Comparison of ENCODE assay signal across 1 cellular context in the genomic region with DNA sequence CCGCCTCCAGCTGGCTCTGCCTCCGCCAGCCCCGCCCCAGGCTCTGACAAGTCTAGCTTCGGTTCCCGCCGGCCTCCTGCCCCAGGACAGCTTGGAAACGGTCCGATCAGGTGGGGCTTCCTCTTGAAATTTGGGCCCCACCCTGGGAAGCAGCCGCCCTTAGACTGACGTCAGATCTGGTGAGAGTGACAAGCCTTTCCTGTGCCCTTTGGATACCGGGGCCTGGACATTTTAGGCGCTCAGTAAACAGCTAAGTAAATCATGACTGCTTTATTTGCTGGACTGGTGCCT.
A peak's percentile ranks its signal among the peaks of the same experiment; 100 is the strongest.
TF ChIP-seq lines count a peak whose summit lies in the region.

No MANE protein-coding gene starts in this region.

TF ChIP-seq in K562, 482 proteins besides CTCF, POLR2A, EP300 and RAD21 (continues in another document):
- peak; percentile 32 for TF ChIP-seq TBP (optimal IDR thresholded peaks at IDR 0.05; ENCODE audit: low read depth, low read length)
- TF ChIP-seq RCOR1 (IDR thresholded peaks at IDR 0.05; ENCODE audit: borderline replicate concordance in 1 of 2, low read depth in 2 of 2, low read length in 2 of 2): peak in 1 of 2 experiments; percentile 50; a peak in 1 of 4 replicates
- peak; percentile 76; the same call in 1 of the 2 replicates for TF ChIP-seq LCOR (CRISPR knock-in tag; IDR thresholded peaks at IDR 0.05)
- peak; percentile 75 for TF ChIP-seq TARDBP (IDR thresholded peaks at IDR 0.05)
- peak; percentile 31; the same call in 1 of the 2 replicates for TF ChIP-seq RAD51 (IDR thresholded peaks at IDR 0.05; ENCODE audit: borderline replicate concordance, low read depth)
- TF ChIP-seq ESRRA (IDR thresholded peaks at IDR 0.05; ENCODE audit: borderline replicate concordance, low read depth): peak; percentile 20; the same call in 1 of the 2 replicates
- TF ChIP-seq TFAP4 (CRISPR knock-in tag; IDR thresholded peaks at IDR 0.05; ENCODE audit: borderline replicate concordance): peak; percentile 93; the same call in 1 of the 2 replicates
- TF ChIP-seq MYC (IDR thresholded peaks at IDR 0.05; ENCODE audit: low read depth, low read length): 0 out of 2 replicates have a peak, but pooled peaks have one; percentile 5
- TF ChIP-seq MYC (CRISPR knock-in tag; IDR thresholded peaks at IDR 0.05; ENCODE audit: borderline replicate concordance, low read depth): no peak
- no peak for TF ChIP-seq AFF1 (IDR thresholded peaks at IDR 0.05; ENCODE audit: low read depth in 1 of 2, partially characterized antibody in 2 of 2)
- TF ChIP-seq HCFC1 (IDR thresholded peaks at IDR 0.05; ENCODE audit: low read depth, low read length): no peak
- 0 out of 2 replicates have a peak, but pooled peaks have one; percentile 6 for TF ChIP-seq POLR2AphosphoS5 (IDR thresholded peaks at IDR 0.05; ENCODE audit: control insufficient read depth, insufficient read depth, low read depth, low read length)
- TF ChIP-seq KLF1 (tag; IDR thresholded peaks at IDR 0.05): peak; percentile 32; the same call in 1 of the 2 replicates
- TF ChIP-seq GABPA (tag; conservative IDR thresholded peaks at IDR 0.05; ENCODE audit: low read depth): peak; percentile 34
- TF ChIP-seq PBX2 (CRISPR knock-in tag; IDR thresholded peaks at IDR 0.05; ENCODE audit: low read depth): no peak
- TF ChIP-seq PBX2 (tag; conservative IDR thresholded peaks at IDR 0.05; ENCODE audit: low read depth): peak; percentile 57
- TF ChIP-seq EP400 (IDR thresholded peaks at IDR 0.05): peak; percentile 5; the same call in 1 of the 2 replicates
- peak; percentile 66 for TF ChIP-seq CREM (IDR thresholded peaks at IDR 0.05; ENCODE audit: low read depth)
- TF ChIP-seq ATF1 (CRISPR knock-in tag; IDR thresholded peaks at IDR 0.05): no peak
- peak; percentile 76 for TF ChIP-seq ATF1 (tag; IDR thresholded peaks at IDR 0.05)
- peak; percentile 21; the same call in 1 of the 2 replicates for TF ChIP-seq POLR2AphosphoS2 (IDR thresholded peaks at IDR 0.05; ENCODE audit: low read length)
- TF ChIP-seq PKNOX1 (IDR thresholded peaks at IDR 0.05): peak; percentile 93
- TF ChIP-seq ERF (CRISPR knock-in tag; IDR thresholded peaks at IDR 0.05): no peak
- TF ChIP-seq NFIC (IDR thresholded peaks at IDR 0.05): peak; percentile 29; the same call in 1 of the 2 replicates
- no peak for TF ChIP-seq NUFIP1 (IDR thresholded peaks at IDR 0.05; ENCODE audit: partially characterized antibody)
- TF ChIP-seq ATF3 (IDR thresholded peaks at IDR 0.05): peak; percentile 71
- TF ChIP-seq ATF3 (CRISPR knock-in tag; conservative IDR thresholded peaks at IDR 0.05): no peak
- TF ChIP-seq RNF2 (IDR thresholded peaks at IDR 0.05): 0 out of 2 replicates have a peak, but pooled peaks have one; percentile 22
- TF ChIP-seq LARP7 (IDR thresholded peaks at IDR 0.05): no peak
- TF ChIP-seq, protein P1, sequence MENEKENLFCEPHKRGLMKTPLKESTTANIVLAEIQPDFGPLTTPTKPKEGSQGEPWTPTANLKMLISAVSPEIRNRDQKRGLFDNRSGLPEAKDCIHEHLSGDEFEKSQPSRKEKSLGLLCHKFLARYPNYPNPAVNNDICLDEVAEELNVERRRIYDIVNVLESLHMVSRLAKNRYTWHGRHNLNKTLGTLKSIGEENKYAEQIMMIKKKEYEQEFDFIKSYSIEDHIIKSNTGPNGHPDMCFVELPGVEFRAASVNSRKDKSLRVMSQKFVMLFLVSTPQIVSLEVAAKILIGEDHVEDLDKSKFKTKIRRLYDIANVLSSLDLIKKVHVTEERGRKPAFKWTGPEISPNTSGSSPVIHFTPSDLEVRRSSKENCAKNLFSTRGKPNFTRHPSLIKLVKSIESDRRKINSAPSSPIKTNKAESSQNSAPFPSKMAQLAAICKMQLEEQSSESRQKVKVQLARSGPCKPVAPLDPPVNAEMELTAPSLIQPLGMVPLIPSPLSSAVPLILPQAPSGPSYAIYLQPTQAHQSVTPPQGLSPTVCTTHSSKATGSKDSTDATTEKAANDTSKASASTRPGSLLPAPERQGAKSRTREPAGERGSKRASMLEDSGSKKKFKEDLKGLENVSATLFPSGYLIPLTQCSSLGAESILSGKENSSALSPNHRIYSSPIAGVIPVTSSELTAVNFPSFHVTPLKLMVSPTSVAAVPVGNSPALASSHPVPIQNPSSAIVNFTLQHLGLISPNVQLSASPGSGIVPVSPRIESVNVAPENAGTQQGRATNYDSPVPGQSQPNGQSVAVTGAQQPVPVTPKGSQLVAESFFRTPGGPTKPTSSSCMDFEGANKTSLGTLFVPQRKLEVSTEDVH (IDR thresholded peaks at IDR 0.05; ENCODE audit: low read depth, partially characterized antibody): no peak
- TF ChIP-seq SP1 (CRISPR knock-in tag; IDR thresholded peaks at IDR 0.05): 0 out of 2 replicates have a peak, but pooled peaks have one; percentile 31
- TF ChIP-seq, protein P2, sequence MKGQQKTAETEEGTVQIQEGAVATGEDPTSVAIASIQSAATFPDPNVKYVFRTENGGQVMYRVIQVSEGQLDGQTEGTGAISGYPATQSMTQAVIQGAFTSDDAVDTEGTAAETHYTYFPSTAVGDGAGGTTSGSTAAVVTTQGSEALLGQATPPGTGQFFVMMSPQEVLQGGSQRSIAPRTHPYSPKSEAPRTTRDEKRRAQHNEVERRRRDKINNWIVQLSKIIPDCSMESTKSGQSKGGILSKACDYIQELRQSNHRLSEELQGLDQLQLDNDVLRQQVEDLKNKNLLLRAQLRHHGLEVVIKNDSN (CRISPR knock-in tag; IDR thresholded peaks at IDR 0.05): peak; percentile 49; the same call in 1 of the 2 replicates
- 0 out of 2 replicates have a peak, but pooled peaks have one; percentile 59 for TF ChIP-seq SREBF1 (IDR thresholded peaks at IDR 0.05; ENCODE audit: borderline replicate concordance, low read depth, low read length)
- TF ChIP-seq MAZ (CRISPR knock-in tag; conservative IDR thresholded peaks at IDR 0.05 in 1 of 2, IDR thresholded peaks at IDR 0.05 in 1 of 2): peak in 1 of 2 experiments; percentile 61; a peak in 2 of 4 replicates
- 0 out of 2 replicates have a peak, but pooled peaks have one; percentile 3 for TF ChIP-seq KAT7 (CRISPR knock-in tag; IDR thresholded peaks at IDR 0.05; ENCODE audit: borderline replicate concordance)
- no peak for TF ChIP-seq COPS2 (conservative IDR thresholded peaks at IDR 0.05)
- TF ChIP-seq SRF (CRISPR knock-in tag; IDR thresholded peaks at IDR 0.05): peak in 1 of 2 experiments; percentile 81; a peak in 1 of 4 replicates
